In the genomic region with DNA sequence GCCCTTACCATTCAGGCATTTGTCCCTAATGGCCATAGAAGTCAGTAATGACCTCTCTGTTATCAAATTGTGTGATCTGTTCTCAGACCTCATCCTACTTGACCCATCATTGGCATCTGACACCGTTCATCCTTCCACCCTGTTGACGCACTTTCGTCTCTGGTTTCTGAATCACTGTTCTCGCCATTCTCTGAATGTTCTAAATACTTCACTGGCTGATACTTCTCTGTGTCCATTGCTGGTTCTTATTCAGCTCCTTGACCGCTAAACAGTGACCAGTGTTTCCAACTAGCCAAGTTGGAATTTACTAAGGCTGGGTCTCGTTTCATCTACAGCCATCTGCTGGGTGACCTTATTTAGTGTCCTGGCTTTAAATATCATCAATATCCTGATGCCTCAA, we compare ENCODE assay signal across 13 cellular contexts. TPM values are rescaled to one million over a fixed set of nuclear protein-coding genes. Genes with fewer than 3 reads are reported as not detected.
DNase-seq lines count a peak whose midpoint lies in the region; ATAC-seq and TF ChIP-seq lines count a peak whose summit lies in the region.
"Had no signal": no experiment of that assay in that cellular context is flagged by ENCODE, and none has a peak within 500 bp of the region (broad histone marks: within the 10 kb centered on the region; RNA-seq: fewer than 3 reads in every experiment).

No MANE protein-coding gene starts in this region.

- CTCF ChIA-PET in activated CD4-positive, alpha-beta memory T cell treated with anti-CD3 and anti-CD28 coated beads for 36 hours (lab: Charles Lee) = interaction anchor here (1.7 to 4.4 kb wide), 2 partner anchors 42 to 264 kb away, joined by 6 to 27 read pairs; no protein-coding TSS in a partner anchor

- H3K27me3 Mint-ChIP-seq in activated naive CD4-positive, alpha-beta T cell treated with anti-CD3 and anti-CD28 coated beads, Interleukin-2, amount 50 U/mL, for 24 hours = no peaks in the 10 kb centered on the region
- no peaks in the 10 kb centered on the region for H3K27me3 Mint-ChIP-seq in activated CD4-positive, alpha-beta memory T cell treated with anti-CD3 and anti-CD28 coated beads for 36 hours
- no peaks in the 10 kb centered on the region for H3K27me3 Mint-ChIP-seq in type B pancreatic cell

- TF ChIP-seq CTCF in type B pancreatic cell (conservative IDR thresholded peaks at IDR 0.05) = no peak

- peaks cover 11% of the 10 kb centered on the region for H3K36me3 Mint-ChIP-seq in activated naive CD4-positive, alpha-beta T cell treated with anti-CD3 and anti-CD28 coated beads, Interleukin-2, amount 50 U/mL, for 24 hours
- peaks cover 22% of the 10 kb centered on the region for H3K36me3 Mint-ChIP-seq in activated CD4-positive, alpha-beta memory T cell treated with anti-CD3 and anti-CD28 coated beads for 36 hours
- H3K36me3 Mint-ChIP-seq in type B pancreatic cell = peaks cover 12% of the 10 kb centered on the region

- no peak for DNase-seq in activated naive CD4-positive, alpha-beta T cell (lab: John Stamatoyannopoulos, UW)
- no peak for DNase-seq in activated CD4-positive, alpha-beta memory T cell treated with anti-CD3 and anti-CD28 coated beads for 36 hours
- DNase-seq in myocyte (ENCODE audit: low read depth) = peak; percentile 44
- DNase-seq in type B pancreatic cell (ENCODE audit: extremely low spot score, unreplicated experiment) = no peak
- no peak for DNase-seq in activated effector memory CD4-positive, alpha-beta T cell treated with Interleukin-2 at 50 U/mL for 16 hours
- DNase-seq in LoVo (ENCODE audit: low spot score) = no peak
- DNase-seq: GOT3, NCI-H2081, NCI-H82, posterior cingulate gyrus, SHP77 treated with DMSO at 0.1 percent for 48 hours had no signal

- intact Hi-C loops in activated CD4-positive, alpha-beta memory T cell treated with anti-CD3 and anti-CD28 coated beads for 36 hours (cut with micrococcal nuclease) = no loop called here

- peak overlapping the region; percentile 98 for H3K4me3 Mint-ChIP-seq in activated naive CD4-positive, alpha-beta T cell treated with anti-CD3 and anti-CD28 coated beads, Interleukin-2, amount 50 U/mL, for 24 hours
- H3K4me3 Mint-ChIP-seq in activated CD4-positive, alpha-beta memory T cell treated with anti-CD3 and anti-CD28 coated beads for 36 hours = peak overlapping the region; percentile 12
- H3K4me3 Mint-ChIP-seq in type B pancreatic cell = peak overlapping the region; percentile 94

- H3K4me1 Mint-ChIP-seq in activated naive CD4-positive, alpha-beta T cell treated with anti-CD3 and anti-CD28 coated beads, Interleukin-2, amount 50 U/mL, for 24 hours = peaks cover 60% of the 10 kb centered on the region
- peaks cover 56% of the 10 kb centered on the region for H3K4me1 Mint-ChIP-seq in activated CD4-positive, alpha-beta memory T cell treated with anti-CD3 and anti-CD28 coated beads for 36 hours (ENCODE audit: low read depth)
- peaks cover 29% of the 10 kb centered on the region for H3K4me1 Mint-ChIP-seq in type B pancreatic cell (ENCODE audit: unreplicated experiment)

- POLR2A ChIA-PET in activated CD4-positive, alpha-beta memory T cell treated with anti-CD3 and anti-CD28 coated beads for 36 hours (lab: Charles Lee) = no interaction called here

- ATAC-seq in GM19452 (IDR thresholded peaks at IDR 0.05; ENCODE audit: unreplicated experiment) = no peak

- peak overlapping the region; percentile 74 for H3K27ac Mint-ChIP-seq in activated naive CD4-positive, alpha-beta T cell treated with anti-CD3 and anti-CD28 coated beads, Interleukin-2, amount 50 U/mL, for 24 hours
- no peak overlapping the region for H3K27ac Mint-ChIP-seq in activated CD4-positive, alpha-beta memory T cell treated with anti-CD3 and anti-CD28 coated beads for 36 hours
- peak overlapping the region; percentile 75 for H3K27ac Mint-ChIP-seq in type B pancreatic cell

- no peaks in the 10 kb centered on the region for H3K9me3 Mint-ChIP-seq in activated naive CD4-positive, alpha-beta T cell treated with anti-CD3 and anti-CD28 coated beads, Interleukin-2, amount 50 U/mL, for 24 hours
- H3K9me3 Mint-ChIP-seq in activated CD4-positive, alpha-beta memory T cell treated with anti-CD3 and anti-CD28 coated beads for 36 hours = no peaks in the 10 kb centered on the region
- H3K9me3 Mint-ChIP-seq in type B pancreatic cell = no peaks in the 10 kb centered on the region

RNA-seq across cellular contexts. Expression of a gene that starts 2.2 kb away (rescaled TPM):
- total RNA-seq in activated CD4-positive, alpha-beta memory T cell treated with anti-CD3 and anti-CD28 coated beads for 36 hours = 10 to 100 TPM; 45.3 to 45.5 TPM
- 38.1 and 42.3 TPM in 2 replicates for total RNA-seq in myocyte
- 36.4 TPM for polyA plus RNA-seq in myocyte (2012)
- total RNA-seq in type B pancreatic cell (ENCODE audit: low replicate concordance) = 54.1 and 56.1 TPM in 2 replicates

Comparison
In these comparisons a context has a peak if more than half of its experiments do, and no peak if none do; other contexts are left out.
1. H3K4me3 Mint-ChIP-seq: peak in every context shown above with its lines; median percentile 98 in activated naive CD4-positive, alpha-beta T cell treated with anti-CD3 and anti-CD28 coated beads, Interleukin-2, amount 50 U/mL, for 24 hours; 94 in type B pancreatic cell; 12 in activated CD4-positive, alpha-beta memory T cell treated with anti-CD3 and anti-CD28 coated beads for 36 hours.